16 cellular contexts compared by ENCODE assay signal in the genomic region with DNA sequence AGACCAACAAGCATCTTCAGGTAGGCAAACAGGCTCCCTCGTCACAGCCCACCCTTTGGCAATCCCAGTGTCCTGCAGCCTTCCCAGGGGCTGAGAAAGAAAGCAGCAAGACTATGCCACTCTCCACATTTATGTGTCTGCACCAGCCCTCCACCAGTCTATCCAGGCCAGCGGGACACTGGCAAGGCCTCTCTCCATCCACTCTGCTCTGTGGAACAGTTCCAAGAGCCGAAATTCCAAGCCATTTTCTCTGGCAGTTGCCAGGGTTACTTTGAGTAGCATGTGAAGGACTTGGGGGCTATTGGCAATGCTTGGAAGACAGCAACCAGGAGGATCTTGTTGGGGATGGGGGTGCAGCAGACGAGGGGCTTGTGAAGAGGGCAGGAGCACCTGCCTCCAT. TPM values are rescaled to one million over a fixed set of nuclear protein-coding genes. Genes with fewer than 3 reads are reported as not detected.
"Had no signal": no experiment of that assay in that cellular context is flagged by ENCODE, and none has a peak within 500 bp of the region (broad histone marks: within the 10 kb centered on the region; RNA-seq: fewer than 3 reads in every experiment).

No MANE protein-coding gene starts in this region.

- H3K4me1 Mint-ChIP-seq: activated T-helper 17 cell treated with anti-CD3 and anti-CD28 coated beads, Interleukin-2, amount 50 U/mL, for 72 hours had no signal

- DNase-seq: activated CD4-positive, alpha-beta T cell treated with anti-CD3 and anti-CD28 coated beads, Interleukin-2, amount 10 ng/mL, durations not matched to agents 24 days and 14 days; activated naive CD4-positive, alpha-beta T cell treated with anti-CD3 and anti-CD28 coated beads, Interleukin-2, amount 10 ng/mL, durations not matched to agents 7 days and 5 days; activated T-cell treated with anti-CD3 and anti-CD28 coated beads for 4 hours; mammary epithelial cell; SK-N-SH; stimulated activated CD4-positive, alpha-beta T cell treated with anti-CD3 and anti-CD28 coated beads, Interleukin-15, amount 100 ng/mL, for 24 hours; stimulated activated CD4-positive, alpha-beta T cell treated with anti-CD3 and anti-CD28 coated beads, Interleukin-4, amount 100 ng/mL, for 24 hours; trophoblast cell had no signal

- H3K27me3 Mint-ChIP-seq: activated CD4-positive, alpha-beta T cell treated with anti-CD3 and anti-CD28 coated beads, Interleukin-2, amount 10 ng/mL, durations not matched to agents 24 days and 14 days; activated T-helper 17 cell treated with anti-CD3 and anti-CD28 coated beads, Interleukin-2, amount 50 U/mL, for 72 hours had no signal

- H3K27ac Mint-ChIP-seq: activated CD4-positive, alpha-beta T cell treated with anti-CD3 and anti-CD28 coated beads, Interleukin-2, amount 10 ng/mL, durations not matched to agents 24 days and 14 days; activated naive CD4-positive, alpha-beta T cell treated with anti-CD3 and anti-CD28 coated beads, Interleukin-2, amount 10 ng/mL, durations not matched to agents 7 days and 5 days; activated T-helper 17 cell treated with anti-CD3 and anti-CD28 coated beads, Interleukin-2, amount 50 U/mL, for 72 hours; natural killer cell treated with Interleukin-12 subunit alpha and Interleukin-12 subunit beta and Interleukin-15 and Interleukin-18, amount 100 ng/mL, for 72 hours; WTC11 had no signal

- H3K9me3 Mint-ChIP-seq: activated CD4-positive, alpha-beta T cell treated with anti-CD3 and anti-CD28 coated beads, Interleukin-2, amount 10 ng/mL, durations not matched to agents 24 days and 14 days; activated naive CD4-positive, alpha-beta T cell treated with anti-CD3 and anti-CD28 coated beads, Interleukin-2, amount 10 ng/mL, durations not matched to agents 7 days and 5 days; activated T-helper 17 cell treated with anti-CD3 and anti-CD28 coated beads, Interleukin-2, amount 50 U/mL, for 72 hours; natural killer cell treated with Interleukin-12 subunit alpha and Interleukin-12 subunit beta and Interleukin-15 and Interleukin-18, amount 100 ng/mL, for 72 hours; WTC11 had no signal

- H3K36me3 Mint-ChIP-seq: activated naive CD4-positive, alpha-beta T cell treated with anti-CD3 and anti-CD28 coated beads, Interleukin-2, amount 10 ng/mL, durations not matched to agents 7 days and 5 days; natural killer cell treated with Interleukin-12 subunit alpha and Interleukin-12 subunit beta and Interleukin-15 and Interleukin-18, amount 100 ng/mL, for 72 hours; WTC11 had no signal

- H3K4me3 Mint-ChIP-seq: activated CD4-positive, alpha-beta T cell treated with anti-CD3 and anti-CD28 coated beads, Interleukin-2, amount 10 ng/mL, durations not matched to agents 24 days and 14 days; activated naive CD4-positive, alpha-beta T cell treated with anti-CD3 and anti-CD28 coated beads, Interleukin-2, amount 10 ng/mL, durations not matched to agents 7 days and 5 days; activated T-helper 17 cell treated with anti-CD3 and anti-CD28 coated beads, Interleukin-2, amount 50 U/mL, for 72 hours; natural killer cell treated with Interleukin-12 subunit alpha and Interleukin-12 subunit beta and Interleukin-15 and Interleukin-18, amount 100 ng/mL, for 72 hours; WTC11 had no signal

- ATAC-seq: activated T-helper 17 cell treated with anti-CD3 and anti-CD28 coated beads, Interleukin-2, amount 50 U/mL, for 72 hours; esophagus mucosa; natural killer cell treated with Interleukin-12 subunit alpha and Interleukin-12 subunit beta and Interleukin-15 and Interleukin-18, amount 100 ng/mL, for 72 hours; WTC11 had no signal

- H3K9me3 ChIP-seq: SK-N-SH had no signal

RNA-seq across cellular contexts. Expression of gene NCBP2L, which starts 54.0 kb away (rescaled TPM):
- total RNA-seq: activated CD4-positive, alpha-beta T cell treated with anti-CD3 and anti-CD28 coated beads, Interleukin-2, amount 10 ng/mL, durations not matched to agents 24 days and 14 days; activated CD8-positive, alpha-beta memory T cell treated with anti-CD3 and anti-CD28 coated beads for 36 hours; activated T-helper 17 cell treated with anti-CD3 and anti-CD28 coated beads, Interleukin-2, amount 50 U/mL, for 72 hours; esophagus mucosa; fibroblast of villous mesenchyme; mammary epithelial cell; natural killer cell treated with Interleukin-12 subunit alpha and Interleukin-12 subunit beta and Interleukin-15 and Interleukin-18, amount 100 ng/mL, for 72 hours; pulmonary artery endothelial cell; T-helper 1 cell treated with Interleukin-12 subunit alpha and Interleukin-12 subunit beta and Interleukin-4 antibody, amounts not matched to agents 30 ng/mL and 1 ng/mL, for 36 hours had no signal
